ENCODE assay signal across 19 cellular contexts in genomic region chr2:133516405-133517028, GRCh38.
"Had no signal": no experiment of that assay in that cellular context is flagged by ENCODE, and none has a peak within 500 bp of the region (broad histone marks: within the 10 kb centered on the region; RNA-seq: fewer than 3 reads in every experiment).

No MANE protein-coding gene starts in this region.

- H3K27me3 ChIP-seq: gastrocnemius medialis, heart right ventricle, sigmoid colon, testis, transverse colon had no signal

- H3K4me3 ChIP-seq: gastrocnemius medialis, heart right ventricle, left ventricle myocardium inferior, prostate gland, sigmoid colon, skin epidermis, testis, transverse colon had no signal

- H3K36me3 ChIP-seq: gastrocnemius medialis, heart right ventricle, left ventricle myocardium inferior, prostate gland, sigmoid colon, transverse colon had no signal

- H3K9me3 ChIP-seq: gastrocnemius medialis, heart right ventricle, left ventricle myocardium inferior, prostate gland, sigmoid colon, testis, transverse colon had no signal

- DNase-seq: effector memory CD4-positive, alpha-beta T cell; gastrocnemius medialis; heart right ventricle; hypothalamus; left ventricle myocardium inferior; mesendoderm; naive B cell; nephron progenitor cell; retina; sigmoid colon; stimulated activated CD4-positive, alpha-beta T cell treated with anti-CD3 and anti-CD28 coated beads, Interleukin-2, amount 100 ng/mL, for 24 hours; stimulated activated CD4-positive, alpha-beta T cell treated with anti-CD3 and anti-CD28 coated beads, Interleukin-4, amount 100 ng/mL, for 4 hours; stimulated activated naive B cell treated with anti-CD40 and anti-IgM and Interleukin-4, amounts not matched to agents 10 μg/mL and 1 μg/mL and 100 μg/mL, for 72 hours; stimulated activated naive CD8-positive, alpha-beta T cell treated with anti-CD3 and anti-CD28 coated beads, Interleukin-15, amount 100 ng/mL, for 72 hours; testis; transverse colon had no signal

- H3K27ac ChIP-seq: gastrocnemius medialis, heart right ventricle, left ventricle myocardium inferior, parathyroid adenoma, prostate gland, sigmoid colon, testis, transverse colon had no signal

- H3K4me1 ChIP-seq: gastrocnemius medialis, heart right ventricle, left ventricle myocardium inferior, parathyroid adenoma, prostate gland, sigmoid colon, testis, transverse colon had no signal

- H3K9ac ChIP-seq: parathyroid adenoma had no signal
